In the genomic region with DNA sequence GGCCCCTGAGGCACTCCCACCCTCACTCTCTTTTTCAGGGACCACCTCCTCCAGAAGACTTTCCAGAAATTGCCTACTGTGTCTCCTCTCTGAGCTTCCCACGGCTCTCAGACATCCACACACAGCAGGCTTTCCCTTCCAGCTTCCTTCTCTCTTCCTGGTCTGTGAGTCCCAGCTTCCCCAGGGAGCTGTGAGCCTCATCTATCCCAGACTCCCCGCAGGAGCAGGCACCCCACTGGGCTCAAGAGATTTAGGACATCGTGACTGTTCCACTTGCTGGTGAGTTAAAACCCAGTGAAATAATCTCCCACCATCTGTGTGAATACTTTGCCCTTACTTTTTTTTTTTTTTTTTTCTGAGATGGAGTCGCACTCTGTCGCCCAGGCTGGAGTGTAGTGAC, we compare ENCODE assay signal across 24 cellular contexts. TPM values are rescaled to one million over a fixed set of nuclear protein-coding genes. Genes with fewer than 3 reads are reported as not detected.
"Had no signal": no experiment of that assay in that cellular context is flagged by ENCODE, and none has a peak within 500 bp of the region (broad histone marks: within the 10 kb centered on the region; RNA-seq: fewer than 3 reads in every experiment).

No MANE protein-coding gene starts in this region.

- H3K27me3 ChIP-seq: right lobe of liver, testis had no signal

- H3K4me3 ChIP-seq: coronary artery, lung, right lobe of liver, testis had no signal

- H3K36me3 Mint-ChIP-seq: natural killer cell treated with Interleukin-12 subunit alpha and Interleukin-12 subunit beta and Interleukin-15 and Interleukin-18, amount 100 ng/mL, for 72 hours; type B pancreatic cell had no signal

- H3K27ac Mint-ChIP-seq: activated T-cell treated with anti-CD3 and anti-CD28 coated beads, Interleukin-2, amount 50 U/mL, for 72 hours; mesothelial cell of epicardium; natural killer cell treated with Interleukin-12 subunit alpha and Interleukin-12 subunit beta and Interleukin-15 and Interleukin-18, amount 100 ng/mL, for 72 hours; type B pancreatic cell had no signal

- H3K4me1 ChIP-seq: parathyroid adenoma, right lobe of liver had no signal

- H3K9me3 ChIP-seq: right lobe of liver, testis had no signal

- H3K27ac ChIP-seq: parathyroid adenoma, right lobe of liver, testis had no signal

- H3K9me3 Mint-ChIP-seq: activated T-cell treated with anti-CD3 and anti-CD28 coated beads, Interleukin-2, amount 50 U/mL, for 72 hours; central memory CD8-positive, alpha-beta T cell; mesothelial cell of epicardium; natural killer cell treated with Interleukin-12 subunit alpha and Interleukin-12 subunit beta and Interleukin-15 and Interleukin-18, amount 100 ng/mL, for 72 hours; type B pancreatic cell had no signal

- H3K79me2 ChIP-seq: parathyroid adenoma had no signal

- H3K9ac ChIP-seq: parathyroid adenoma had no signal

- H3K4me3 Mint-ChIP-seq: activated T-cell treated with anti-CD3 and anti-CD28 coated beads, Interleukin-2, amount 50 U/mL, for 72 hours; central memory CD8-positive, alpha-beta T cell; mesothelial cell of epicardium; natural killer cell treated with Interleukin-12 subunit alpha and Interleukin-12 subunit beta and Interleukin-15 and Interleukin-18, amount 100 ng/mL, for 72 hours; type B pancreatic cell had no signal

- H2AFZ ChIP-seq: parathyroid adenoma had no signal

- H3K36me3 ChIP-seq: right lobe of liver had no signal

- H3K4me1 Mint-ChIP-seq: central memory CD8-positive, alpha-beta T cell had no signal

- DNase-seq: activated CD4-positive, alpha-beta T cell treated with anti-CD3 and anti-CD28 coated beads for 1 hour; activated CD4-positive, alpha-beta T cell treated with anti-CD3 and anti-CD28 coated beads, Interleukin-2, amount 50 U/mL, for 4 hours; activated effector memory CD4-positive, alpha-beta T cell treated with anti-CD3 and anti-CD28 coated beads, Interleukin-2, amount 50 U/mL, for 16 hours; activated naive CD4-positive, alpha-beta T cell treated with anti-CD3 and anti-CD28 coated beads, Interleukin-2, amount 50 U/mL, for 16 hours; activated T-cell treated with anti-CD3 and anti-CD28 coated beads, Interleukin-2, amount 50 U/mL, for 72 hours; aorta; erythroblast; foreskin melanocyte; glutamatergic neuron; hypothalamus; islet precursor cell; right lobe of liver; small intestine; stimulated activated CD4-positive, alpha-beta T cell treated with anti-CD3 and anti-CD28 coated beads, Interleukin-15, amount 100 ng/mL, for 24 hours; stimulated activated CD4-positive, alpha-beta T cell treated with anti-CD3 and anti-CD28 coated beads, Interleukin-2, amount 100 ng/mL, for 48 hours; testis had no signal

- ATAC-seq: activated T-cell treated with anti-CD3 and anti-CD28 coated beads, Interleukin-2, amount 50 U/mL, for 72 hours; natural killer cell treated with Interleukin-12 subunit alpha and Interleukin-12 subunit beta and Interleukin-15 and Interleukin-18, amount 100 ng/mL, for 72 hours; right lobe of liver had no signal

RNA-seq across cellular contexts. Expression of a gene that starts 22.0 kb away (rescaled TPM):
- total RNA-seq: activated CD8-positive, alpha-beta memory T cell treated with anti-CD3 and anti-CD28 coated beads for 36 hours; activated T-cell treated with anti-CD3 and anti-CD28 coated beads, Interleukin-2, amount 50 U/mL, for 72 hours; natural killer cell treated with Interleukin-12 subunit alpha and Interleukin-12 subunit beta and Interleukin-15 and Interleukin-18, amount 100 ng/mL, for 72 hours had no signal

RNA-seq across cellular contexts. Expression of a gene that starts 40.3 kb away (rescaled TPM):
- total RNA-seq: activated CD8-positive, alpha-beta memory T cell treated with anti-CD3 and anti-CD28 coated beads for 36 hours; activated T-cell treated with anti-CD3 and anti-CD28 coated beads, Interleukin-2, amount 50 U/mL, for 72 hours; aorta; lung; mesothelial cell of epicardium; natural killer cell treated with Interleukin-12 subunit alpha and Interleukin-12 subunit beta and Interleukin-15 and Interleukin-18, amount 100 ng/mL, for 72 hours; right lobe of liver had no signal
- polyA plus RNA-seq: lung, small intestine had no signal
